Comparison of ENCODE assay signal across 9 cellular contexts in the genomic region with DNA sequence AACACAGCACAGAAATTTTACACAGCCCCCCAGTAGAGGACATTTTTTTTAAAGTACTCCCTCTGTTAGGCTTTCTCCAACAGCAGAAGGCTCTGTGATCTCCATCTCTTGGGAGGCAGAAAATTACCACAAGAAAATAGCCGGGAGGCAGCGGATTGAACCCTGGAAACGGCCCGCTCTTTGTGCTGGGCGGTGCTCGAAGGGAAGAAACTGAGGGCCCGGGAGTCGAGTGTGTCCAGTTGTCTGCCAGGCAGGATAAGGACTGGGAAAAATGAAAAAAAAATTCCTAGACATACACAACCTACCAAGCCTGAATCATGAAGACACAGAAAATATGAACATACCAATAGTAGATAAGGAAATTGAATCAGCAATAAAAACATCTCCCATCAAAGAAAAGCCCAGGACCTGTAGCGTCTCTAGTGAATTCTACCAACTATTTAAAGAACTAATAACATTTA. TPM values are rescaled to one million over a fixed set of nuclear protein-coding genes. Genes with fewer than 3 reads are reported as not detected.
A peak's percentile ranks its signal among the peaks of the same experiment; 100 is the strongest.
DNase-seq lines count a peak whose midpoint lies in the region; FAIRE-seq and TF ChIP-seq lines count a peak whose summit lies in the region.
"Had no signal": no experiment of that assay in that cellular context is flagged by ENCODE, and none has a peak within 500 bp of the region (broad histone marks: within the 10 kb centered on the region; RNA-seq: fewer than 3 reads in every experiment).

No MANE protein-coding gene starts in this region.

- intact Hi-C loops in activated T-helper 1 cell treated with anti-CD3 and anti-CD28 coated beads, Interleukin-12 subunit alpha, Interleukin-12 subunit beta, Interleukin-2, Interleukin-4 antibody, amounts not matched to agents 30 ng/mL and 10 ng/mL and 1 ng/mL, durations not matched to agents 14 hours and 24 hours and 36 hours (cut with micrococcal nuclease): loop anchor here (5.0 to 10.0 kb wide), 2 partner anchors 392 to 1354 kb away; no protein-coding TSS in a partner anchor

- H3K27me3 ChIP-seq in SJCRH30: no peaks in the 10 kb centered on the region
- peaks cover 0 to 45% of the 10 kb centered on the region in 2 donors for H3K27me3 ChIP-seq in small intestine (ENCODE audit: control insufficient read depth in 2 of 2, insufficient read depth in 2 of 2, low read length in 2 of 2)

- no peaks in the 10 kb centered on the region for H3K9me3 ChIP-seq in SJCRH30 (replicated peaks)
- H3K9me3 ChIP-seq in small intestine (ENCODE audit: control insufficient read depth, low read depth): peaks cover 1% of the 10 kb centered on the region

- H3K36me3 Mint-ChIP-seq in glutamatergic neuron (ENCODE audit: unreplicated experiment): peaks cover 5% of the 10 kb centered on the region
- peaks cover 4% of the 10 kb centered on the region for H3K36me3 Mint-ChIP-seq in activated T-helper 1 cell treated with anti-CD3 and anti-CD28 coated beads, Interleukin-12 subunit alpha, Interleukin-12 subunit beta, Interleukin-2, Interleukin-4 antibody, amounts not matched to agents 30 ng/mL and 10 ng/mL and 1 ng/mL, durations not matched to agents 14 hours and 24 hours and 36 hours (ENCODE audit: low read depth)

- peaks cover 13% of the 10 kb centered on the region for H3K27me3 Mint-ChIP-seq in glutamatergic neuron (ENCODE audit: unreplicated experiment)
- peaks cover 66% of the 10 kb centered on the region for H3K27me3 Mint-ChIP-seq in activated T-helper 1 cell treated with anti-CD3 and anti-CD28 coated beads, Interleukin-12 subunit alpha, Interleukin-12 subunit beta, Interleukin-2, Interleukin-4 antibody, amounts not matched to agents 30 ng/mL and 10 ng/mL and 1 ng/mL, durations not matched to agents 14 hours and 24 hours and 36 hours (ENCODE audit: insufficient read depth)

- peak; percentile 6 for FAIRE-seq in H54 (lab: Jason Lieb, UNC)
- no peak for FAIRE-seq in small intestine (lab: Jason Lieb, UNC)

- DNase-seq in ACHN (peak; percentile 38), H54 (ENCODE audit: insufficient read length, low spot score) (no peak), SJCRH30 (peak; percentile 46 to 55), glutamatergic neuron (peak; percentile 35), small intestine (no peak)
- DNase-seq in activated effector memory CD4-positive, alpha-beta T cell treated with Interleukin-2 at 50 U/mL for 16 hours: no peak
- DNase-seq in activated T-helper 1 cell treated with anti-CD3 and anti-CD28 coated beads, Interleukin-12 subunit alpha, Interleukin-12 subunit beta, Interleukin-2, Interleukin-4 antibody, amounts not matched to agents 30 ng/mL and 10 ng/mL and 1 ng/mL, durations not matched to agents 14 hours and 24 hours and 36 hours (ENCODE audit: low spot score): no peak
- DNase-seq in stimulated activated CD4-positive, alpha-beta T cell treated with anti-CD3 and anti-CD28 coated beads, Interleukin-2, amount 100 ng/mL, for 48 hours: no peak
- DNase-seq: activated naive CD4-positive, alpha-beta T cell treated with anti-CD3 and anti-CD28 coated beads, Interleukin-2, amount 50 U/mL, for 16 hours had no signal

- in situ Hi-C loops in ACHN (cut with HindIII; ENCODE audit: low pct_ligation_motif_present, low pct_unique_long_range_greater_than_20kb, low sequenced_read_pairs): no loop called here

- H3K36me3 ChIP-seq in SJCRH30 (no peaks in the 10 kb centered on the region), small intestine (ENCODE audit: control insufficient read depth in 2 of 2, insufficient read depth in 2 of 2, low read length in 2 of 2) (no peaks in the 10 kb centered on the region)

- H3K4me1 ChIP-seq in SJCRH30 (no peaks in the 10 kb centered on the region), small intestine (ENCODE audit: control insufficient read depth in 2 of 2, insufficient read depth in 1 of 2, low read depth in 1 of 2, low read length in 1 of 2) (peaks cover 0 to 1% of the 10 kb centered on the region in 2 donors)

- H3K4me1 Mint-ChIP-seq in glutamatergic neuron (ENCODE audit: low read depth, unreplicated experiment): peaks cover 4% of the 10 kb centered on the region
- peaks cover 7% of the 10 kb centered on the region for H3K4me1 Mint-ChIP-seq in activated T-helper 1 cell treated with anti-CD3 and anti-CD28 coated beads, Interleukin-12 subunit alpha, Interleukin-12 subunit beta, Interleukin-2, Interleukin-4 antibody, amounts not matched to agents 30 ng/mL and 10 ng/mL and 1 ng/mL, durations not matched to agents 14 hours and 24 hours and 36 hours (ENCODE audit: low read depth)

- H3K4me3 ChIP-seq in SJCRH30 (peak overlapping the region; percentile 54), small intestine (ENCODE audit: low read depth in 1 of 2, low read length in 2 of 2) (no peak overlapping the region)

- H3K27ac Mint-ChIP-seq in glutamatergic neuron (ENCODE audit: unreplicated experiment): peak overlapping the region; percentile 88
- no peak overlapping the region for H3K27ac Mint-ChIP-seq in activated T-helper 1 cell treated with anti-CD3 and anti-CD28 coated beads, Interleukin-12 subunit alpha, Interleukin-12 subunit beta, Interleukin-2, Interleukin-4 antibody, amounts not matched to agents 30 ng/mL and 10 ng/mL and 1 ng/mL, durations not matched to agents 14 hours and 24 hours and 36 hours

- TF ChIP-seq POLR2A in H54 (IDR thresholded peaks at IDR 0.05; ENCODE audit: low read depth, low read length): no peak

- WGBS in small intestine, 3 donors: 6 to 10% (median 8%) methylated on average over 9 of the region's 9 CpGs

- H3K9me3 Mint-ChIP-seq in glutamatergic neuron (ENCODE audit: unreplicated experiment): peaks cover 7% of the 10 kb centered on the region
- H3K9me3 Mint-ChIP-seq in activated T-helper 1 cell treated with anti-CD3 and anti-CD28 coated beads, Interleukin-12 subunit alpha, Interleukin-12 subunit beta, Interleukin-2, Interleukin-4 antibody, amounts not matched to agents 30 ng/mL and 10 ng/mL and 1 ng/mL, durations not matched to agents 14 hours and 24 hours and 36 hours: peaks cover 34% of the 10 kb centered on the region

- peak overlapping the region; percentile 88 for H3K4me3 Mint-ChIP-seq in glutamatergic neuron (ENCODE audit: unreplicated experiment)
- H3K4me3 Mint-ChIP-seq in activated T-helper 1 cell treated with anti-CD3 and anti-CD28 coated beads, Interleukin-12 subunit alpha, Interleukin-12 subunit beta, Interleukin-2, Interleukin-4 antibody, amounts not matched to agents 30 ng/mL and 10 ng/mL and 1 ng/mL, durations not matched to agents 14 hours and 24 hours and 36 hours: no peak overlapping the region

- no peak overlapping the region for H3K27ac ChIP-seq in SJCRH30
- H3K27ac ChIP-seq in small intestine (ENCODE audit: low read depth in 1 of 2, low read length in 1 of 2): no peak overlapping the region

- TF ChIP-seq CTCF in glutamatergic neuron (IDR thresholded peaks at IDR 0.05; ENCODE audit: partially characterized antibody, unreplicated experiment): no peak

RNA-seq across cellular contexts. Expression of a gene that starts 31.5 kb away (rescaled TPM):
- total RNA-seq in SJCRH30 (2014; rRNA removed; shearing (Covaris generic)): not detected in 2 replicates
- not detected for total RNA-seq in glutamatergic neuron (ENCODE audit: unreplicated experiment)
- polyA plus RNA-seq in small intestine: not detected
- total RNA-seq in activated T-helper 1 cell treated with anti-CD3 and anti-CD28 coated beads, Interleukin-12 subunit alpha, Interleukin-12 subunit beta, Interleukin-2, Interleukin-4 antibody, amounts not matched to agents 30 ng/mL and 10 ng/mL and 1 ng/mL, durations not matched to agents 14 hours and 24 hours and 36 hours: not detected in 2 replicates

RNA-seq across cellular contexts. Expression of a gene that starts 33.1 kb away (rescaled TPM):
- total RNA-seq in SJCRH30 (2014; rRNA removed; shearing (Covaris generic)): not detected in 2 replicates
- total RNA-seq in glutamatergic neuron (ENCODE audit: unreplicated experiment): 0.64 TPM
- 10 to 100 TPM; 17.1 to 31.6 (median 24.8) TPM for polyA plus RNA-seq in small intestine
- 0.13 and 0.98 TPM in 2 replicates for total RNA-seq in activated T-helper 1 cell treated with anti-CD3 and anti-CD28 coated beads, Interleukin-12 subunit alpha, Interleukin-12 subunit beta, Interleukin-2, Interleukin-4 antibody, amounts not matched to agents 30 ng/mL and 10 ng/mL and 1 ng/mL, durations not matched to agents 14 hours and 24 hours and 36 hours

Comparison
In these comparisons a context has a peak if more than half of its experiments do, and no peak if none do; other contexts are left out.
1. DNase-seq: peak in ACHN (single experiment), SJCRH30 (2 of 2) and glutamatergic neuron (single experiment); none in H54 (single experiment), small intestine (single experiment), activated effector memory CD4-positive, alpha-beta T cell treated with Interleukin-2 at 50 U/mL for 16 hours (single experiment), activated T-helper 1 cell treated with anti-CD3 and anti-CD28 coated beads, Interleukin-12 subunit alpha, Interleukin-12 subunit beta, Interleukin-2, Interleukin-4 antibody, amounts not matched to agents 30 ng/mL and 10 ng/mL and 1 ng/mL, durations not matched to agents 14 hours and 24 hours and 36 hours (single experiment) and stimulated activated CD4-positive, alpha-beta T cell treated with anti-CD3 and anti-CD28 coated beads, Interleukin-2, amount 100 ng/mL, for 48 hours (0 of 2).